ENCODE assay signal across 10 cellular contexts in the genomic region with DNA sequence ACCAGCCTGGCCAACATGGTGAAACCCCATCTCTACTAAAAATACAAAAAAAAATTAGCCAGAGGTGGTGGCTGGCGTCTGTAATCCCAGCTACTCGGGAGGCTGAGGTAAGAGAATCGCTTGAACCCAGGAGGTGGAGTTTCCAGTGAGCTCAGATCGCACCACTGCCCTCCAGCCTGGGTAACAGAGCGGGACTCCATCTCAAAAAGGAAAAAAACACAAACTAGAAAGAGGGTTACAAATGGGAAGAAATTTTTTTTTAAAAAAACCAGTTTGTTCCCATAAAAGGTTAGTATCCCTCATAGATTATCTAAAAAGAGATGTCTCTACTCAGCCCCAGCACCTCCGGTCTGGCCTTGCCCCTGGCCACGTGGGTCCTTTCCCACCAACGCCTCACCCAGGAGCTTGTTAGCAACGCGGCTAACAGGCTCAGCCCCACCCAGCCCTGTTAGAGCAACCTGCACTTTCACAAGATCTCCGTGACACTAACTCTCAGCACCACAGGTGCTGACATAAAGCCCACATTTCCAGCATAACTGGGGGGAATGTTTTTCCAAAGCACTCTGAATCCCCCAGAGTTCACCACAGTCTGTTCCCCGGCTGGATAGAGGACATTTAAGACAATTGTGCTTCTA. TPM values are rescaled to one million over a fixed set of nuclear protein-coding genes. Genes with fewer than 3 reads are reported as not detected.
A peak's percentile ranks its signal among the peaks of the same experiment; 100 is the strongest.
DNase-seq lines count a peak whose midpoint lies in the region; ATAC-seq, FAIRE-seq and TF ChIP-seq lines count a peak whose summit lies in the region.
"Had no signal": no experiment of that assay in that cellular context is flagged by ENCODE, and none has a peak within 500 bp of the region (broad histone marks: within the 10 kb centered on the region; RNA-seq: fewer than 3 reads in every experiment).

No MANE protein-coding gene starts in this region.

- no peaks in the 10 kb centered on the region for H3K36me3 ChIP-seq in A673 (ENCODE audit: insufficient read depth, low read length, poor library complexity, severe bottlenecking)

- intact Hi-C loops in activated CD4-positive, alpha-beta T cell treated with anti-CD3 and anti-CD28 coated beads, Interleukin-2, amount 10 ng/mL, durations not matched to agents 24 days and 14 days (cut with micrococcal nuclease), result no loop called here
- intact Hi-C loops in A673 (cut with micrococcal nuclease; ENCODE audit: unreplicated experiment), result no loop called here

- H3K27ac ChIP-seq in foreskin keratinocyte (peak overlapping the region; percentile 45), A673 (ENCODE audit: low read depth, low read length, poor library complexity, severe bottlenecking) (no peak overlapping the region)

- no peaks in the 10 kb centered on the region for H3K36me3 Mint-ChIP-seq in activated CD4-positive, alpha-beta T cell treated with anti-CD3 and anti-CD28 coated beads, Interleukin-2, amount 10 ng/mL, durations not matched to agents 24 days and 14 days (ENCODE audit: low read depth)

- peaks cover 61% of the 10 kb centered on the region for H3K27me3 Mint-ChIP-seq in activated CD4-positive, alpha-beta T cell treated with anti-CD3 and anti-CD28 coated beads, Interleukin-2, amount 10 ng/mL, durations not matched to agents 24 days and 14 days

- no peak overlapping the region for H3K27ac Mint-ChIP-seq in activated CD4-positive, alpha-beta T cell treated with anti-CD3 and anti-CD28 coated beads, Interleukin-2, amount 10 ng/mL, durations not matched to agents 24 days and 14 days

- H3K4me1 ChIP-seq in foreskin keratinocyte (no peaks in the 10 kb centered on the region), A673 (ENCODE audit: insufficient read depth, low read length, poor library complexity, severe bottlenecking) (no peaks in the 10 kb centered on the region)

- H3K27me3 ChIP-seq in foreskin keratinocyte (no peaks in the 10 kb centered on the region), A673 (replicated peaks; ENCODE audit: insufficient read depth, low read depth, low read length, poor library complexity) (peaks cover 94% of the 10 kb centered on the region)

- POLR2A ChIA-PET in A673 (lab: Charles Lee; ENCODE audit: low non-redundant PET), result no interaction called here

- H3K4me1 Mint-ChIP-seq in activated CD4-positive, alpha-beta T cell treated with anti-CD3 and anti-CD28 coated beads, Interleukin-2, amount 10 ng/mL, durations not matched to agents 24 days and 14 days, result peaks cover 9% of the 10 kb centered on the region

- no peaks in the 10 kb centered on the region for H3K9me3 Mint-ChIP-seq in activated CD4-positive, alpha-beta T cell treated with anti-CD3 and anti-CD28 coated beads, Interleukin-2, amount 10 ng/mL, durations not matched to agents 24 days and 14 days

- no peak overlapping the region for H3K4me3 ChIP-seq in A673 (ENCODE audit: low read depth, low read length, poor library complexity, severe bottlenecking)

- TF ChIP-seq CTCF in foreskin keratinocyte (conservative IDR thresholded peaks at IDR 0.05) (no peak), A673 (conservative IDR thresholded peaks at IDR 0.05; ENCODE audit: low read depth, low read length) (no peak)

- ATAC-seq in foreskin keratinocyte, result peak; percentile 59
- no peak for ATAC-seq in GM19395 (IDR thresholded peaks at IDR 0.05; ENCODE audit: unreplicated experiment)

- FAIRE-seq in frontal cortex (lab: Jason Lieb, UNC), result no peak
- FAIRE-seq: A204.1 had no signal

- CTCF ChIA-PET in A673 (lab: Charles Lee), result no interaction called here

- DNase-seq in DMS 273 (lab: John Stamatoyannopoulos, UW; ENCODE audit: unreplicated experiment), result peak; percentile 24
- DNase-seq in DMS 273 treated with DMSO at 0.1 percent for 48 hours (lab: John Stamatoyannopoulos, UW), result no peak
- DNase-seq in activated CD4-positive, alpha-beta T cell treated with anti-CD3 and anti-CD28 coated beads, Interleukin-2, amount 10 ng/mL, durations not matched to agents 24 days and 14 days, result peak; percentile 73
- DNase-seq in foreskin keratinocyte, result peak; percentile 43 to 75
- peak; percentile 54 for DNase-seq in stimulated activated CD4-positive, alpha-beta T cell treated with anti-CD3 and anti-CD28 coated beads, Interleukin-15, amount 100 ng/mL, for 24 hours
- no peak for DNase-seq in frontal cortex (ENCODE audit: low spot score in 2 of 2)
- DNase-seq in A673 (ENCODE audit: low spot score), result no peak

- no TSS peak for BruUV-seq in A673 (replicated peaks; lab: Mats Ljungman, UMichigan)

- H3K4me3 Mint-ChIP-seq in activated CD4-positive, alpha-beta T cell treated with anti-CD3 and anti-CD28 coated beads, Interleukin-2, amount 10 ng/mL, durations not matched to agents 24 days and 14 days, result peak overlapping the region; percentile 62

- no peaks in the 10 kb centered on the region for H3K9me3 ChIP-seq in A673 (ENCODE audit: low read depth, low read length, poor library complexity, severe bottlenecking)

RNA-seq across cellular contexts. Expression of a gene that starts 4.3 kb away (rescaled TPM):
- total RNA-seq in activated CD4-positive, alpha-beta T cell treated with anti-CD3 and anti-CD28 coated beads, Interleukin-2, amount 10 ng/mL, durations not matched to agents 24 days and 14 days, result not detected in 2 replicates
- total RNA-seq in foreskin keratinocyte (264 and 272 TPM in 2 replicates), frontal cortex (under 0.01 TPM), A673 (2021) (not detected in 2 replicates)
- 387 and 391 TPM in 2 replicates for polyA plus RNA-seq in foreskin keratinocyte
- total RNA-seq: RPMI7951 had no signal

RNA-seq across cellular contexts. Expression of a gene that starts 18.9 kb away (rescaled TPM):
- not detected in 2 replicates for total RNA-seq in activated CD4-positive, alpha-beta T cell treated with anti-CD3 and anti-CD28 coated beads, Interleukin-2, amount 10 ng/mL, durations not matched to agents 24 days and 14 days
- total RNA-seq in foreskin keratinocyte (9.0 and 12.6 TPM in 2 replicates), frontal cortex (not detected), A673 (2021) (not detected in 2 replicates)
- polyA plus RNA-seq in foreskin keratinocyte, result 8.9 and 14.4 TPM in 2 replicates
- total RNA-seq: RPMI7951 had no signal

RNA-seq across cellular contexts. Expression of a gene that starts 19.0 kb away (rescaled TPM):
- total RNA-seq in activated CD4-positive, alpha-beta T cell treated with anti-CD3 and anti-CD28 coated beads, Interleukin-2, amount 10 ng/mL, durations not matched to agents 24 days and 14 days, result not detected in 2 replicates
- 4.8 and 5.7 TPM in 2 replicates for total RNA-seq in foreskin keratinocyte
- 3.4 and 6.4 TPM in 2 replicates for polyA plus RNA-seq in foreskin keratinocyte
- not detected for total RNA-seq in frontal cortex
- not detected in 2 replicates for total RNA-seq in A673 (2021)
- total RNA-seq: RPMI7951 had no signal

RNA-seq across cellular contexts. Expression of a gene that starts 24.1 kb away (rescaled TPM):
- not detected in 2 replicates for total RNA-seq in activated CD4-positive, alpha-beta T cell treated with anti-CD3 and anti-CD28 coated beads, Interleukin-2, amount 10 ng/mL, durations not matched to agents 24 days and 14 days
- total RNA-seq in foreskin keratinocyte, result not detected in 2 replicates
- not detected in 2 replicates for polyA plus RNA-seq in foreskin keratinocyte
- total RNA-seq in frontal cortex, result not detected
- total RNA-seq in A673 (2021), result not detected in 2 replicates
- total RNA-seq: RPMI7951 had no signal

RNA-seq across cellular contexts. Expression of a gene that starts 36.3 kb away (rescaled TPM):
- 132 and 134 TPM in 2 replicates for total RNA-seq in activated CD4-positive, alpha-beta T cell treated with anti-CD3 and anti-CD28 coated beads, Interleukin-2, amount 10 ng/mL, durations not matched to agents 24 days and 14 days
- 143 and 152 TPM in 2 replicates for total RNA-seq in foreskin keratinocyte
- polyA plus RNA-seq in foreskin keratinocyte, result 196 and 202 TPM in 2 replicates
- total RNA-seq in frontal cortex, result 50.1 TPM
- total RNA-seq in A673 (2021), result 105 and 115 TPM in 2 replicates

Comparison
In these comparisons a context has a peak if more than half of its experiments do, and no peak if none do; other contexts are left out.
1. DNase-seq: peak in DMS 273 (single experiment), activated CD4-positive, alpha-beta T cell treated with anti-CD3 and anti-CD28 coated beads, Interleukin-2, amount 10 ng/mL, durations not matched to agents 24 days and 14 days (single experiment), foreskin keratinocyte (2 of 2) and stimulated activated CD4-positive, alpha-beta T cell treated with anti-CD3 and anti-CD28 coated beads, Interleukin-15, amount 100 ng/mL, for 24 hours (single experiment); none in DMS 273 treated with DMSO at 0.1 percent for 48 hours (single experiment), frontal cortex (0 of 2) and A673 (single experiment).
2. RNA of a gene that starts 4.3 kb away (total RNA-seq): 264 to 272 TPM in foreskin keratinocyte; not detected in A673, not detected in activated CD4-positive, alpha-beta T cell treated with anti-CD3 and anti-CD28 coated beads, Interleukin-2, amount 10 ng/mL, durations not matched to agents 24 days and 14 days and under 0.01 TPM in frontal cortex (single experiment); every median in the first group is over 100 times any median in the second.
3. RNA of a gene that starts 18.9 kb away (total RNA-seq): 9.0 to 12.6 TPM in foreskin keratinocyte; not detected in activated CD4-positive, alpha-beta T cell treated with anti-CD3 and anti-CD28 coated beads, Interleukin-2, amount 10 ng/mL, durations not matched to agents 24 days and 14 days, not detected in frontal cortex (single experiment) and not detected in A673; every median in the first group is over 10 times any median in the second.